ENCODE assay signal across 14 cellular contexts in the genomic region with DNA sequence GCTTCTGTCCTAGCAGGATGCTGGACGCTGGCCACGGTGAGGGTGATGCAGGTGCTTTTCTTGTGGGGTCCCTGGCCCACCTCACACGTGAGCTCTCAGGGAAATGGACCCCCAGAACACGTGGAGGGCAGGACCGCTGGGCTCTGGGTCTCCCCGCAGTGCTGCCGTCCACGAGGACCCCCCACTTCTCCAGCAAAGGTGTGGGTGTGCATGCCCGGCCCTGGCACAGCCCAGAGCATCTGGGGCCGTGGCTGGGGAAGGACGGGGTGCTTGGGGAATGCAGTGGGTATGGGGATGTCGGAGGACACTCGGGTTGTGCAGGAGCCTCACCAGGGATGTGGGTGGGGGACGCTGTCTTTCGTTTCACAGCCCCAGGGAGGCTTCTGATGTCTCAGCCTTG. TPM values are rescaled to one million over a fixed set of nuclear protein-coding genes. Genes with fewer than 3 reads are reported as not detected.
A peak's percentile ranks its signal among the peaks of the same experiment; 100 is the strongest.
DNase-seq lines count a peak whose midpoint lies in the region; ATAC-seq, FAIRE-seq and TF ChIP-seq lines count a peak whose summit lies in the region.
"Not testable (repeated sequence)": the region's sequence is repeated elsewhere in the genome, so short reads cannot be mapped to it uniquely, and the experiment has no call there.
"Had no signal": no experiment of that assay in that cellular context is flagged by ENCODE, and none has a peak within 500 bp of the region (broad histone marks: within the 10 kb centered on the region; RNA-seq: fewer than 3 reads in every experiment).

No MANE protein-coding gene starts in this region.

- not testable (repeated sequence) for H3K4me3 ChIP-seq in RWPE2 (ENCODE audit: severe bottlenecking); HepG2 (replicated peaks in 1 of 3; ENCODE audit: insufficient read depth in 1 of 3, low read depth in 2 of 3, low read length in 3 of 3); mucosa of descending colon; spleen

- not testable (repeated sequence) for H3K4me3 Mint-ChIP-seq in chondrocyte (ENCODE audit: unreplicated experiment); osteocyte (ENCODE audit: unreplicated experiment); type B pancreatic cell

- not testable (repeated sequence) for H3K27me3 ChIP-seq in RWPE2 (ENCODE audit: insufficient read depth, poor library complexity, severe bottlenecking); HepG2 (ENCODE audit: control insufficient read depth in 1 of 2, insufficient read depth in 2 of 2, low read length in 2 of 2); spleen (replicated peaks in 1 of 7)

- DNase-seq in RWPE2 (ENCODE audit: low spot score) (peak; percentile 26), chondrocyte (ENCODE audit: low spot score) (peak; percentile 86), mucosa of descending colon (peak in 2 of 3 donors; percentile 4 to 15), osteocyte (ENCODE audit: extremely low spot score, unreplicated experiment) (peak; percentile 77), spleen (peak; percentile 17), type B pancreatic cell (ENCODE audit: extremely low spot score, unreplicated experiment) (peak; percentile 44)
- DNase-seq in activated T-cell treated with anti-CD3 and anti-CD28 coated beads, Interleukin-2, amount 50 U/mL, for 1 hour: peak; percentile 15
- not testable (repeated sequence) for DNase-seq in HepG2 (ENCODE audit: low spot score)

- not testable (repeated sequence) for H2AFZ ChIP-seq in HepG2 (ENCODE audit: low read length)

- 7% methylated on average over 13 of the region's 15 CpGs for WGBS in HepG2 (ENCODE audit: low lambda C conversion rate)
- 67 to 84% (median 79%) methylated on average over 3 to 13 of the region's 15 CpGs for WGBS in spleen, 5 donors

- TF ChIP-seq CTCF in RWPE2 (IDR thresholded peaks at IDR 0.05; ENCODE audit: poor library complexity, severe bottlenecking); chondrocyte (IDR thresholded peaks at IDR 0.05); HepG2 (CRISPR knock-in tag; IDR thresholded peaks at IDR 0.05); mucosa of descending colon (IDR thresholded peaks at IDR 0.05); osteocyte (IDR thresholded peaks at IDR 0.05); spleen (IDR thresholded peaks at IDR 0.05 in 8 of 11, conservative IDR thresholded peaks at IDR 0.05 in 3 of 11); type B pancreatic cell (conservative IDR thresholded peaks at IDR 0.05): not testable (repeated sequence)

- H4K20me1 ChIP-seq in HepG2 (ENCODE audit: insufficient read depth, low read length): not testable (repeated sequence)

- TF ChIP-seq RAD21 in HepG2 (CRISPR knock-in tag; IDR thresholded peaks at IDR 0.05): not testable (repeated sequence)

- not testable (repeated sequence) for TF ChIP-seq POLR2A in HepG2 (IDR thresholded peaks at IDR 0.05; ENCODE audit: insufficient read depth in 1 of 2, low read depth in 2 of 2, low read length in 2 of 2); spleen (IDR thresholded peaks at IDR 0.05)

- not testable (repeated sequence) for H3K27ac ChIP-seq in RWPE2 (ENCODE audit: poor library complexity, severe bottlenecking); HepG2 (ENCODE audit: extremely low read length, insufficient read depth, low read length); spleen

- not testable (repeated sequence) for H3K4me1 Mint-ChIP-seq in chondrocyte (ENCODE audit: low read depth); osteocyte (ENCODE audit: unreplicated experiment); type B pancreatic cell (ENCODE audit: unreplicated experiment)

- in situ Hi-C loops in HepG2 (cut with HindIII; ENCODE audit: extremely low pct_ligation_motif_present, low pct_unique_long_range_greater_than_20kb): not testable (repeated sequence)

- not testable (repeated sequence) for H3K4me1 ChIP-seq in RWPE2 (ENCODE audit: insufficient read depth, poor library complexity, severe bottlenecking); HepG2 (ENCODE audit: insufficient read depth, low read length); mucosa of descending colon (ENCODE audit: low read depth); spleen

- H3K36me3 ChIP-seq in RWPE2 (ENCODE audit: low read depth); HepG2 (replicated peaks in 1 of 2; ENCODE audit: control insufficient read depth in 1 of 2, insufficient read depth in 2 of 2, low read length in 2 of 2); mucosa of descending colon (ENCODE audit: low read depth); spleen: not testable (repeated sequence)

- not testable (repeated sequence) for H3K27me3 Mint-ChIP-seq in chondrocyte (ENCODE audit: low read depth); osteocyte (ENCODE audit: unreplicated experiment); type B pancreatic cell

- POLR2A ChIA-PET in HepG2 (lab: Yijun Ruan, JAX): not testable (repeated sequence)

- not testable (repeated sequence) for H3K27ac Mint-ChIP-seq in chondrocyte (ENCODE audit: unreplicated experiment); osteocyte (ENCODE audit: unreplicated experiment); type B pancreatic cell

- H3K4me2 ChIP-seq in HepG2 (ENCODE audit: low read depth, low read length): not testable (repeated sequence)

- H3K9me3 Mint-ChIP-seq in chondrocyte (ENCODE audit: low read depth); osteocyte (ENCODE audit: unreplicated experiment); type B pancreatic cell: not testable (repeated sequence)

- not testable (repeated sequence) for H3K9me3 ChIP-seq in RWPE2 (ENCODE audit: severe bottlenecking); HepG2 (ENCODE audit: low read length); mucosa of descending colon; spleen

- H3K36me3 Mint-ChIP-seq in chondrocyte (ENCODE audit: low read depth); osteocyte (ENCODE audit: unreplicated experiment); type B pancreatic cell: not testable (repeated sequence)

- not testable (repeated sequence) for H3K9ac ChIP-seq in HepG2 (ENCODE audit: insufficient read depth, low read depth, low read length)

- intact Hi-C loops in HepG2 (cut with micrococcal nuclease; ENCODE audit: unreplicated experiment); mucosa of descending colon (cut with DNase I, micrococcal nuclease); spleen (cut with DNase I; ENCODE audit: low total_unique reads): not testable (repeated sequence)

- not testable (repeated sequence) for BruUV-seq in HepG2 (replicated peaks; lab: Mats Ljungman, UMichigan)

- H3K79me2 ChIP-seq in HepG2 (ENCODE audit: insufficient read depth, low read length): not testable (repeated sequence)

- not testable (repeated sequence) for TF ChIP-seq EP300 in HepG2 (IDR thresholded peaks at IDR 0.05; ENCODE audit: low read depth in 2 of 2, low read length in 2 of 2); HepG2 (CRISPR knock-in tag; IDR thresholded peaks at IDR 0.05; ENCODE audit: borderline replicate concordance)

- not testable (repeated sequence) for FAIRE-seq in HepG2 (lab: Jason Lieb, UNC)

- ATAC-seq in RWPE2 (ENCODE audit: low read depth); mucosa of descending colon: not testable (repeated sequence)
- ATAC-seq in HepG2: peak; percentile 36

- CTCF ChIA-PET in HepG2 (lab: Yijun Ruan, JAX; ENCODE audit: low intra/inter-chr PET ratio, low total read pairs): not testable (repeated sequence)

RNA-seq across cellular contexts. Expression of gene TP53TG3D, which starts 34.7 kb away (rescaled TPM):
- total RNA-seq in chondrocyte: not detected in 3 replicates
- not detected in 2 replicates for total RNA-seq in HepG2 (2016; rRNA removed; fragmentation: Illumina TruSeq; extraction: Trizol)
- total RNA-seq in HepG2 (2016; cell fraction: cytosol; rRNA removed; fragmentation: Illumina TruSeq; extraction: Trizol; ENCODE audit: low read depth): not detected in 2 replicates
- not detected in 2 replicates for total RNA-seq in HepG2 (2016; cell fraction: insoluble cytoplasmic fraction; rRNA removed; fragmentation: Illumina TruSeq; extraction: Trizol)
- not detected in 2 replicates for total RNA-seq in HepG2 (2016; cell fraction: membrane; rRNA removed; fragmentation: Illumina TruSeq; extraction: Trizol)
- total RNA-seq in HepG2 (2016; cell fraction: nucleus; rRNA removed; fragmentation: Illumina TruSeq; extraction: Trizol): not detected in 2 replicates
- not detected in 2 replicates for polyA plus RNA-seq in HepG2 (2011; rRNA removed)
- polyA plus RNA-seq in HepG2 (2011; cell fraction: cytosol; rRNA removed): not detected in 2 replicates
- polyA plus RNA-seq in HepG2 (2011; cell fraction: nucleus; rRNA removed): not detected in 2 replicates
- not detected in 2 replicates for polyA plus RNA-seq in HepG2 (2012)
- not detected in 2 replicates for polyA plus RNA-seq in HepG2 (2016; cell fraction: cytosol; fragmentation: Illumina TruSeq; extraction: Trizol; ENCODE audit: low read depth)
- polyA plus RNA-seq in HepG2 (2016; cell fraction: insoluble cytoplasmic fraction; fragmentation: Illumina TruSeq; extraction: Trizol; ENCODE audit: low read depth): not detected in 2 replicates
- not detected in 2 replicates for polyA plus RNA-seq in HepG2 (2016; cell fraction: membrane; fragmentation: Illumina TruSeq; extraction: Trizol; ENCODE audit: low read depth)
- not detected in 2 replicates for polyA plus RNA-seq in HepG2 (2016; cell fraction: nucleus; fragmentation: Illumina TruSeq; extraction: Trizol; ENCODE audit: insufficient read depth, low read depth)
- not detected in 2 replicates for polyA minus RNA-seq in HepG2 (2011; rRNA and poly(A)+ RNA removed; ENCODE audit: low replicate concordance)
- polyA minus RNA-seq in HepG2 (2011; cell fraction: cytosol; rRNA and poly(A)+ RNA removed): not detected in 2 replicates
- polyA minus RNA-seq in HepG2 (2011; cell fraction: nucleus; rRNA and poly(A)+ RNA removed): not detected in 2 replicates
- 1 to 10 TPM in 1 of 3 donors, not detected in 2; 1.2 TPM for total RNA-seq in mucosa of descending colon
- not detected in 2 replicates for total RNA-seq in osteocyte
- 1 to 10 TPM in 1 of 7 donors, under 1 TPM in 1, not detected in 5; 0.37 to 1.2 TPM for total RNA-seq in spleen
- under 1 TPM in 2 of 3 donors, not detected in 1; 0.32 to 0.59 TPM for polyA plus RNA-seq in spleen
- not detected in 2 replicates for total RNA-seq in type B pancreatic cell (ENCODE audit: low replicate concordance)
- total RNA-seq: B cell; Caco-2; CD4-positive, CD25-positive, alpha-beta regulatory T cell; CD8-positive, alpha-beta T cell; HFFc6 had no signal
- polyA plus RNA-seq: AG04450 had no signal
